9 cellular contexts compared by ENCODE assay signal in genomic region chr4:176789955-176790354, GRCh38. TPM values are rescaled to one million over a fixed set of nuclear protein-coding genes. Genes with fewer than 3 reads are reported as not detected.
DNase-seq lines count a peak whose midpoint lies in the region; ATAC-seq, FAIRE-seq and TF ChIP-seq lines count a peak whose summit lies in the region.
"Had no signal": no experiment of that assay in that cellular context is flagged by ENCODE, and none has a peak within 500 bp of the region (broad histone marks: within the 10 kb centered on the region; RNA-seq: fewer than 3 reads in every experiment).

No MANE protein-coding gene starts in this region.

- no peaks in the 10 kb centered on the region for H3K27me3 ChIP-seq in uterus

- ATAC-seq in GM21825 (IDR thresholded peaks at IDR 0.05; ENCODE audit: unreplicated experiment), result peak; percentile 59

- FAIRE-seq in islet of Langerhans (lab: Jason Lieb, UNC), result peak; percentile 84

- H3K9me3 ChIP-seq in uterus, result no peaks in the 10 kb centered on the region
- H3K9me3 ChIP-seq: BLaER1 had no signal

- peak in 1 of 2 donors; percentile 47 for TF ChIP-seq POLR2A in uterus (IDR thresholded peaks at IDR 0.05)

- no peak overlapping the region for H3K4me3 ChIP-seq in uterus
- H3K4me3 ChIP-seq: BLaER1 had no signal

- TF ChIP-seq CTCF in uterus (IDR thresholded peaks at IDR 0.05), result peak; percentile 36 to 56 (median 54)

- intact Hi-C loops in uterus (cut with DNase I; ENCODE audit: low total_unique reads), result no loop called here

- DNase-seq in NCI-H2029 (lab: John Stamatoyannopoulos, UW) (peak; percentile 4), NCI-H2029 treated with DMSO at 0.1 percent for 48 hours (lab: John Stamatoyannopoulos, UW) (no peak), LHCN-M2 (ENCODE audit: low read depth) (peak; percentile 94), amniotic epithelial cell (ENCODE audit: low read depth) (peak; percentile 60), uterus (no peak), amniotic stem cell (lab: John Stamatoyannopoulos, UW) (no peak)

- no peaks in the 10 kb centered on the region for H3K36me3 ChIP-seq in uterus
- H3K36me3 ChIP-seq: BLaER1 had no signal

- no peaks in the 10 kb centered on the region for H3K4me1 ChIP-seq in uterus
- H3K4me1 ChIP-seq: BLaER1 had no signal

- peak overlapping the region in 1 of 2 donors; percentile 78 for H3K27ac ChIP-seq in uterus
- H3K27ac ChIP-seq: BLaER1 had no signal

RNA-seq across cellular contexts. Expression of gene VEGFC, which starts 2.8 kb away (rescaled TPM):
- 29.9 and 39.5 TPM in 2 replicates for total RNA-seq in LHCN-M2 (2014; rRNA removed)
- 55.8 TPM for polyA plus RNA-seq in LHCN-M2 (2012)
- total RNA-seq in uterus, result 10 to 100 TPM in 3 of 4 donors, 1 to 10 TPM in 1; 3.8 to 31.5 (median 14.6) TPM

Comparison
In these comparisons a context has a peak if more than half of its experiments do, and no peak if none do; other contexts are left out.
1. DNase-seq: peak in NCI-H2029 (single experiment), LHCN-M2 (single experiment) and amniotic epithelial cell (single experiment); none in NCI-H2029 treated with DMSO at 0.1 percent for 48 hours (single experiment), uterus (0 of 2) and amniotic stem cell (single experiment).